In genomic region chr22:19291580-19292261, GRCh38 we compare ENCODE assay signal across 8 cellular contexts. TPM values are rescaled to one million over a fixed set of nuclear protein-coding genes. Genes with fewer than 3 reads are reported as not detected.
A peak's percentile ranks its signal among the peaks of the same experiment; 100 is the strongest.
DNase-seq lines count a peak whose midpoint lies in the region.

Gene CLTCL1, minus strand, starts transcription at chr22:19291719. Its CDS starts 78 bp downstream, at chr22:19291641.

- DNase-seq in SIG-M5 treated with dmso at 0.1 percent for 504 hours (lab: John Stamatoyannopoulos, UW; ENCODE audit: unreplicated experiment) (peak; percentile 54), SIG-M5 (lab: John Stamatoyannopoulos, UW) (no peak), HS-5 (ENCODE audit: low read depth) (peak; percentile 42), SHP77 treated with DMSO at 0.1 percent for 48 hours (lab: John Stamatoyannopoulos, UW) (peak; percentile 37), globus pallidus (ENCODE audit: low spot score) (peak; percentile 83), nucleus accumbens (lab: John Stamatoyannopoulos, UW) (peak in 52 of 56 donors; percentile 30 to 85 (median 68)), substantia nigra (lab: John Stamatoyannopoulos, UW) (peak; percentile 21 to 92 (median 74))
- DNase-seq in activated naive CD4-positive, alpha-beta T cell treated with anti-CD3 and anti-CD28 coated beads for 36 hours = peak; percentile 69

- CTCF ChIA-PET in activated naive CD4-positive, alpha-beta T cell treated with anti-CD3 and anti-CD28 coated beads for 36 hours (lab: Charles Lee) = interaction anchor here (1.1 kb wide), 1 partner anchor 74 kb away, joined by 3 read pairs; no protein-coding TSS in a partner anchor

- H3K36me3 Mint-ChIP-seq in activated naive CD4-positive, alpha-beta T cell treated with anti-CD3 and anti-CD28 coated beads for 36 hours (ENCODE audit: low read depth) = no peaks in the 10 kb centered on the region

- no peaks in the 10 kb centered on the region for H3K9me3 Mint-ChIP-seq in activated naive CD4-positive, alpha-beta T cell treated with anti-CD3 and anti-CD28 coated beads for 36 hours

- intact Hi-C loops in activated naive CD4-positive, alpha-beta T cell treated with anti-CD3 and anti-CD28 coated beads for 36 hours (cut with micrococcal nuclease) = loop anchor here (1.0 to 5.0 kb wide), 5 partner anchors 112 to 188 kb away; partner anchors contain the start of genes CDC45, DGCR2, HIRA and MRPL40

- peak within 1 kb of the TSS; percentile 87 for H3K4me3 Mint-ChIP-seq in activated naive CD4-positive, alpha-beta T cell treated with anti-CD3 and anti-CD28 coated beads for 36 hours

- H3K27ac Mint-ChIP-seq in activated naive CD4-positive, alpha-beta T cell treated with anti-CD3 and anti-CD28 coated beads for 36 hours = peak within 1 kb of the TSS; percentile 73

- H3K27ac ChIP-seq in substantia nigra (ENCODE audit: low read depth, low read length, poor library complexity, severe bottlenecking) = peak within 1 kb of the TSS; percentile 67

- H3K4me1 Mint-ChIP-seq in activated naive CD4-positive, alpha-beta T cell treated with anti-CD3 and anti-CD28 coated beads for 36 hours (ENCODE audit: low read depth) = peaks cover 13% of the 10 kb centered on the region

- peaks cover 15% of the 10 kb centered on the region for H3K27me3 Mint-ChIP-seq in activated naive CD4-positive, alpha-beta T cell treated with anti-CD3 and anti-CD28 coated beads for 36 hours (ENCODE audit: low read depth)

RNA-seq across cellular contexts. Expression of gene CLTCL1, which starts in this region (rescaled TPM):
- total RNA-seq in activated naive CD4-positive, alpha-beta T cell treated with anti-CD3 and anti-CD28 coated beads for 36 hours = 1 to 10 TPM in 1 of 2 experiments, under 1 TPM in 1; 0.57 to 1.0 TPM
